Comparison of ENCODE assay signal across 8 cellular contexts in genomic region chr12:48936379-48936979, GRCh38. TPM values are rescaled to one million over a fixed set of nuclear protein-coding genes. Genes with fewer than 3 reads are reported as not detected.
DNase-seq lines count a peak whose midpoint lies in the region; ATAC-seq lines count a peak whose summit lies in the region.

No MANE protein-coding gene starts in this region.

- DNase-seq in EH (ENCODE audit: low read depth) (peak; percentile 70), Kasumi-1 (lab: John Stamatoyannopoulos, UW) (peak; percentile 60 to 75), SW480 (ENCODE audit: low spot score) (peak; percentile 41), cardiac septum (ENCODE audit: low spot score) (peak; percentile 79), putamen (ENCODE audit: low spot score) (peak; percentile 39)
- peak; percentile 73 for DNase-seq in activated naive CD8-positive, alpha-beta T cell treated with anti-CD3 and anti-CD28 coated beads for 36 hours

- no peak overlapping the region for H3K4me3 Mint-ChIP-seq in activated naive CD8-positive, alpha-beta T cell treated with anti-CD3 and anti-CD28 coated beads for 36 hours

- peaks cover 10% of the 10 kb centered on the region for H3K4me1 Mint-ChIP-seq in activated naive CD8-positive, alpha-beta T cell treated with anti-CD3 and anti-CD28 coated beads for 36 hours

- H3K36me3 Mint-ChIP-seq in activated naive CD8-positive, alpha-beta T cell treated with anti-CD3 and anti-CD28 coated beads for 36 hours, result peaks cover 15% of the 10 kb centered on the region

- ATAC-seq in GM21390 (IDR thresholded peaks at IDR 0.05; ENCODE audit: unreplicated experiment) (no peak), HG02642 (IDR thresholded peaks at IDR 0.05; ENCODE audit: poor library complexity, unreplicated experiment) (no peak)

- intact Hi-C loops in cardiac septum (cut with DNase I), result loop anchor here (5.0 kb wide), 1 partner anchor 84 kb away; the partner anchor contains the start of gene DDX23

- H3K27ac Mint-ChIP-seq in activated naive CD8-positive, alpha-beta T cell treated with anti-CD3 and anti-CD28 coated beads for 36 hours, result no peak overlapping the region

- H3K27me3 Mint-ChIP-seq in activated naive CD8-positive, alpha-beta T cell treated with anti-CD3 and anti-CD28 coated beads for 36 hours, result no peaks in the 10 kb centered on the region

- no peaks in the 10 kb centered on the region for H3K9me3 Mint-ChIP-seq in activated naive CD8-positive, alpha-beta T cell treated with anti-CD3 and anti-CD28 coated beads for 36 hours

RNA-seq across cellular contexts. Expression of gene FKBP11, which starts 11.2 kb away (rescaled TPM):
- 100 to 1,000 TPM in 1 of 2 experiments, 10 to 100 TPM in 1; 97.4 to 104 TPM for total RNA-seq in activated naive CD8-positive, alpha-beta T cell treated with anti-CD3 and anti-CD28 coated beads for 36 hours
- 5.5 TPM for total RNA-seq in cardiac septum

RNA-seq across cellular contexts. Expression of gene ARF3, which starts 20.8 kb away (rescaled TPM):
- total RNA-seq in activated naive CD8-positive, alpha-beta T cell treated with anti-CD3 and anti-CD28 coated beads for 36 hours, result 10 to 100 TPM; 81.8 to 82.5 TPM
- 59.5 TPM for total RNA-seq in cardiac septum

RNA-seq across cellular contexts. Expression of gene WNT10B, which starts 35.1 kb away (rescaled TPM):
- under 1 TPM; 0.24 to 0.39 TPM for total RNA-seq in activated naive CD8-positive, alpha-beta T cell treated with anti-CD3 and anti-CD28 coated beads for 36 hours
- 0.16 TPM for total RNA-seq in cardiac septum

RNA-seq across cellular contexts. Expression of gene WNT1, which starts 41.6 kb away (rescaled TPM):
- total RNA-seq in activated naive CD8-positive, alpha-beta T cell treated with anti-CD3 and anti-CD28 coated beads for 36 hours, result not detected
- not detected for total RNA-seq in cardiac septum

Comparison
In these comparisons a context has a peak if more than half of its experiments do, and no peak if none do; other contexts are left out.
1. RNA of gene FKBP11, which starts 11.2 kb away (total RNA-seq): 97.4 to 104 TPM in activated naive CD8-positive, alpha-beta T cell treated with anti-CD3 and anti-CD28 coated beads for 36 hours; 5.5 TPM in cardiac septum (single experiment); every median in the first group is over 10 times any median in the second.
2. Peak in every context shown above with its lines, with median percentiles within 50 percentile points of each other: DNase-seq.